25 cellular contexts compared by ENCODE assay signal in the genomic region with DNA sequence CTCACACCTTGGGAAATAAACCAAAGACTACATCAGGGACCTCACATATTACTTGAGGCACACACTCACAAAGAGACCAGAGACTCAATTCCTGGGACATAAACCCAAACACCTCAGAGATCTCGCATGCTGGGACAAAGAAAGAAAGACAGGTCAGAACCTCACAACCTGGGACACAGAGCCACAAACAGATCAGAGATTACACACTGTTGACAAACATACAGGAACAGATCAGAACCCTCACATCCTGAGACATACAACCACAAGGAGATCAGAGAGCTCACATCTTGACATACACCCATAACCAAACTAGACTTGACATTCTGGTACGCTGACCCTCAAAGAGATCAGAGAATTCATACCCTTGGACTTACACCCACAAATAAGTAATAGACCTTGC. TPM values are rescaled to one million over a fixed set of nuclear protein-coding genes. Genes with fewer than 3 reads are reported as not detected.
DNase-seq lines count a peak whose midpoint lies in the region; TF ChIP-seq lines count a peak whose summit lies in the region.
"Had no signal": no experiment of that assay in that cellular context is flagged by ENCODE, and none has a peak within 500 bp of the region (broad histone marks: within the 10 kb centered on the region; RNA-seq: fewer than 3 reads in every experiment).

No MANE protein-coding gene starts in this region.

- H3K27me3 ChIP-seq in liver (ENCODE audit: control insufficient read depth in 4 of 4, insufficient read depth in 4 of 4, low read length in 3 of 4) (no peaks in the 10 kb centered on the region), breast epithelium (peaks cover 0 to 20% of the 10 kb centered on the region in 2 donors)

- in situ Hi-C loops in ACHN (cut with HindIII; ENCODE audit: low pct_ligation_motif_present, low pct_unique_long_range_greater_than_20kb, low sequenced_read_pairs): no loop called here

- H3K9me3 ChIP-seq in liver (ENCODE audit: control insufficient read depth in 4 of 4, low read length in 3 of 4) (no peaks in the 10 kb centered on the region), breast epithelium (no peaks in the 10 kb centered on the region)
- H3K9me3 ChIP-seq: SK-N-SH had no signal

- no peaks in the 10 kb centered on the region for H3K36me3 ChIP-seq in liver (ENCODE audit: control insufficient read depth in 4 of 4, insufficient read depth in 3 of 4, low read depth in 1 of 4, low read length in 3 of 4)
- H3K36me3 ChIP-seq in urinary bladder (ENCODE audit: insufficient read depth): no peaks in the 10 kb centered on the region
- no peaks in the 10 kb centered on the region for H3K36me3 ChIP-seq in breast epithelium

- H3K9me3 Mint-ChIP-seq in activated naive CD4-positive, alpha-beta T cell treated with anti-CD3 and anti-CD28 coated beads for 36 hours: no peaks in the 10 kb centered on the region
- no peaks in the 10 kb centered on the region for H3K9me3 Mint-ChIP-seq in activated T-helper 2 cell treated with anti-CD3 and anti-CD28 coated beads, Interferon-gamma antibody, Interleukin-2, Interleukin-4, amounts not matched to agents 10 μg/mL and 5 μg/mL and 100 μg/mL, durations not matched to agents 14 hours and 24 hours and 36 hours
- H3K9me3 Mint-ChIP-seq: dendritic cell treated with granulocyte-macrophage colony-stimulating factor and Interleukin-4, amounts not matched to agents 40 ng/mL and 50 ng/mL, for 4 days; GM23338 had no signal

- DNase-seq in activated naive CD4-positive, alpha-beta T cell treated with anti-CD3 and anti-CD28 coated beads for 36 hours: peak; percentile 10
- no peak for DNase-seq in activated naive CD4-positive, alpha-beta T cell treated with anti-CD3 and anti-CD28 coated beads, Interleukin-2, amount 50 U/mL, for 16 hours
- DNase-seq in activated T-helper 2 cell treated with anti-CD3 and anti-CD28 coated beads, Interferon-gamma antibody, Interleukin-2, Interleukin-4, amounts not matched to agents 10 μg/mL and 5 μg/mL and 100 μg/mL, durations not matched to agents 14 hours and 24 hours and 36 hours (ENCODE audit: low spot score): no peak
- DNase-seq in breast epithelium (ENCODE audit: low spot score in 2 of 2) (no peak), SIG-M5 (lab: John Stamatoyannopoulos, UW) (no peak), ACHN (no peak)
- DNase-seq: activated CD8-positive, alpha-beta memory T cell treated with anti-CD3 and anti-CD28 coated beads, Interleukin-2, amount 50 U/mL, for 48 hours; DMS53; hippocampal formation; NCI-H526; occipital lobe; RPMI8226; SK-N-SH; T1000 had no signal

- intact Hi-C loops in activated naive CD4-positive, alpha-beta T cell treated with anti-CD3 and anti-CD28 coated beads for 36 hours (cut with micrococcal nuclease): loop anchor here (1.0 to 2.0 kb wide), 3 partner anchors 18 to 87 kb away; partner anchors contain the start of gene SUV39H1
- intact Hi-C loops in activated T-helper 2 cell treated with anti-CD3 and anti-CD28 coated beads, Interferon-gamma antibody, Interleukin-2, Interleukin-4, amounts not matched to agents 10 μg/mL and 5 μg/mL and 100 μg/mL, durations not matched to agents 14 hours and 24 hours and 36 hours (cut with micrococcal nuclease): loop anchor here (1.0 to 10.0 kb wide), 7 partner anchors 7 to 551 kb away; partner anchors contain the start of genes FOXP3 and PPP1R3F
- intact Hi-C loops in breast epithelium (cut with DNase I; ENCODE audit: low total_unique reads): no loop called here

- TF ChIP-seq RAD21 in liver (IDR thresholded peaks at IDR 0.05): no peak

- peak overlapping the region; percentile 3 for H3K4me3 Mint-ChIP-seq in activated naive CD4-positive, alpha-beta T cell treated with anti-CD3 and anti-CD28 coated beads for 36 hours
- peak overlapping the region; percentile 76 for H3K4me3 Mint-ChIP-seq in activated T-helper 2 cell treated with anti-CD3 and anti-CD28 coated beads, Interferon-gamma antibody, Interleukin-2, Interleukin-4, amounts not matched to agents 10 μg/mL and 5 μg/mL and 100 μg/mL, durations not matched to agents 14 hours and 24 hours and 36 hours (ENCODE audit: low read depth)
- H3K4me3 Mint-ChIP-seq: dendritic cell treated with granulocyte-macrophage colony-stimulating factor and Interleukin-4, amounts not matched to agents 40 ng/mL and 50 ng/mL, for 4 days; GM23338; IgD-negative memory B cell had no signal

- no peak for TF ChIP-seq CTCF in liver (IDR thresholded peaks at IDR 0.05; ENCODE audit: low read depth, low read length, missing input control)
- TF ChIP-seq CTCF in breast epithelium (IDR thresholded peaks at IDR 0.05): no peak

- CTCF ChIA-PET in activated naive CD4-positive, alpha-beta T cell treated with anti-CD3 and anti-CD28 coated beads for 36 hours (lab: Charles Lee): no interaction called here

- peaks cover under 1% of the 10 kb centered on the region for H3K36me3 Mint-ChIP-seq in activated naive CD4-positive, alpha-beta T cell treated with anti-CD3 and anti-CD28 coated beads for 36 hours (ENCODE audit: low read depth)
- H3K36me3 Mint-ChIP-seq in activated T-helper 2 cell treated with anti-CD3 and anti-CD28 coated beads, Interferon-gamma antibody, Interleukin-2, Interleukin-4, amounts not matched to agents 10 μg/mL and 5 μg/mL and 100 μg/mL, durations not matched to agents 14 hours and 24 hours and 36 hours (ENCODE audit: low read depth): peaks cover 32% of the 10 kb centered on the region
- H3K36me3 Mint-ChIP-seq: IgD-negative memory B cell had no signal

- H3K9ac ChIP-seq in liver (ENCODE audit: low read depth in 1 of 2, low read length in 2 of 2): peak overlapping the region in 1 of 2 donors; percentile 76
- H3K9ac ChIP-seq: SK-N-SH had no signal

- peaks cover 0 to 14% (median 6%) of the 10 kb centered on the region in 4 donors for H3K4me1 ChIP-seq in liver (ENCODE audit: control insufficient read depth in 4 of 4, insufficient read depth in 4 of 4, low read length in 3 of 4)
- no peaks in the 10 kb centered on the region for H3K4me1 ChIP-seq in urinary bladder (ENCODE audit: insufficient read depth)
- H3K4me1 ChIP-seq in breast epithelium: no peaks in the 10 kb centered on the region

- WGBS in liver: 77% methylated on average over 2 of the region's 2 CpGs
- WGBS in urinary bladder: 76% methylated on average over 2 of the region's 2 CpGs

- peaks cover 77% of the 10 kb centered on the region for H3K4me1 Mint-ChIP-seq in activated naive CD4-positive, alpha-beta T cell treated with anti-CD3 and anti-CD28 coated beads for 36 hours (ENCODE audit: low read depth)
- H3K4me1 Mint-ChIP-seq in activated T-helper 2 cell treated with anti-CD3 and anti-CD28 coated beads, Interferon-gamma antibody, Interleukin-2, Interleukin-4, amounts not matched to agents 10 μg/mL and 5 μg/mL and 100 μg/mL, durations not matched to agents 14 hours and 24 hours and 36 hours (ENCODE audit: low read depth): peaks cover 71% of the 10 kb centered on the region
- H3K4me1 Mint-ChIP-seq: GM23338, IgD-negative memory B cell had no signal

- H3K4me3 ChIP-seq in liver (ENCODE audit: low read depth in 1 of 3, low read length in 3 of 3) (no peak overlapping the region), urinary bladder (ENCODE audit: low read depth, low read length) (no peak overlapping the region), breast epithelium (no peak overlapping the region)
- H3K4me3 ChIP-seq: GM12878, GM23338 had no signal

- H3K27ac ChIP-seq in liver (ENCODE audit: low read depth in 1 of 2, low read length in 2 of 2) (peak overlapping the region; percentile 80 to 92), urinary bladder (ENCODE audit: low read depth) (peak overlapping the region; percentile 59), breast epithelium (no peak overlapping the region)
- H3K27ac ChIP-seq: C4-2B had no signal

- TF ChIP-seq POLR2A in breast epithelium (IDR thresholded peaks at IDR 0.05): no peak

- peak overlapping the region; percentile 69 for H3K27ac Mint-ChIP-seq in activated naive CD4-positive, alpha-beta T cell treated with anti-CD3 and anti-CD28 coated beads for 36 hours
- H3K27ac Mint-ChIP-seq in activated T-helper 2 cell treated with anti-CD3 and anti-CD28 coated beads, Interferon-gamma antibody, Interleukin-2, Interleukin-4, amounts not matched to agents 10 μg/mL and 5 μg/mL and 100 μg/mL, durations not matched to agents 14 hours and 24 hours and 36 hours: peak overlapping the region; percentile 94
- H3K27ac Mint-ChIP-seq: dendritic cell treated with granulocyte-macrophage colony-stimulating factor and Interleukin-4, amounts not matched to agents 40 ng/mL and 50 ng/mL, for 4 days; GM23338 had no signal

- no peaks in the 10 kb centered on the region for H3K27me3 Mint-ChIP-seq in activated naive CD4-positive, alpha-beta T cell treated with anti-CD3 and anti-CD28 coated beads for 36 hours (ENCODE audit: low read depth)
- no peaks in the 10 kb centered on the region for H3K27me3 Mint-ChIP-seq in activated T-helper 2 cell treated with anti-CD3 and anti-CD28 coated beads, Interferon-gamma antibody, Interleukin-2, Interleukin-4, amounts not matched to agents 10 μg/mL and 5 μg/mL and 100 μg/mL, durations not matched to agents 14 hours and 24 hours and 36 hours (ENCODE audit: low read depth)
- H3K27me3 Mint-ChIP-seq: dendritic cell treated with granulocyte-macrophage colony-stimulating factor and Interleukin-4, amounts not matched to agents 40 ng/mL and 50 ng/mL, for 4 days; IgD-negative memory B cell had no signal

RNA-seq across cellular contexts. Expression of gene SUV39H1, which starts 17.3 kb away (rescaled TPM):
- 10 to 100 TPM; 31.5 to 31.9 TPM for total RNA-seq in activated naive CD4-positive, alpha-beta T cell treated with anti-CD3 and anti-CD28 coated beads for 36 hours
- total RNA-seq in activated T-helper 2 cell treated with anti-CD3 and anti-CD28 coated beads, Interferon-gamma antibody, Interleukin-2, Interleukin-4, amounts not matched to agents 10 μg/mL and 5 μg/mL and 100 μg/mL, durations not matched to agents 14 hours and 24 hours and 36 hours: 28.8 and 29.6 TPM in 2 replicates
- 1 to 10 TPM; 4.0 to 5.8 TPM for total RNA-seq in liver
- polyA plus RNA-seq in liver: 1 to 10 TPM; 3.2 to 3.5 TPM
- 2.8 TPM for total RNA-seq in urinary bladder
- polyA plus RNA-seq in urinary bladder: 6.0 TPM
- 1 to 10 TPM; 3.6 to 7.0 (median 5.3) TPM for total RNA-seq in breast epithelium

RNA-seq across cellular contexts. Expression of gene WAS, which starts 30.2 kb away (rescaled TPM):
- 10 to 100 TPM; 76.1 to 77.8 TPM for total RNA-seq in activated naive CD4-positive, alpha-beta T cell treated with anti-CD3 and anti-CD28 coated beads for 36 hours
- total RNA-seq in activated T-helper 2 cell treated with anti-CD3 and anti-CD28 coated beads, Interferon-gamma antibody, Interleukin-2, Interleukin-4, amounts not matched to agents 10 μg/mL and 5 μg/mL and 100 μg/mL, durations not matched to agents 14 hours and 24 hours and 36 hours: 117 and 120 TPM in 2 replicates
- total RNA-seq in liver: 1 to 10 TPM; 5.1 to 5.6 TPM
- polyA plus RNA-seq in liver: 1 to 10 TPM; 1.0 to 3.1 TPM
- total RNA-seq in urinary bladder: 1.0 TPM
- polyA plus RNA-seq in urinary bladder: 6.1 TPM
- 10 to 100 TPM in 1 of 3 donors, 1 to 10 TPM in 2; 2.3 to 12.5 (median 6.0) TPM for total RNA-seq in breast epithelium
- total RNA-seq: M059J had no signal
- polyA plus RNA-seq: endothelial cell of umbilical vein had no signal

RNA-seq across cellular contexts. Expression of gene GLOD5, which starts 47.7 kb away (rescaled TPM):
- total RNA-seq in activated naive CD4-positive, alpha-beta T cell treated with anti-CD3 and anti-CD28 coated beads for 36 hours: not detected
- total RNA-seq in activated T-helper 2 cell treated with anti-CD3 and anti-CD28 coated beads, Interferon-gamma antibody, Interleukin-2, Interleukin-4, amounts not matched to agents 10 μg/mL and 5 μg/mL and 100 μg/mL, durations not matched to agents 14 hours and 24 hours and 36 hours: not detected in 2 replicates
- total RNA-seq in liver: under 1 TPM in 1 of 2 donors, not detected in 1; 0.67 TPM
- polyA plus RNA-seq in liver: 1 to 10 TPM; 2.1 to 3.4 TPM
- not detected for total RNA-seq in urinary bladder
- polyA plus RNA-seq in urinary bladder: not detected
- total RNA-seq in breast epithelium: under 1 TPM in 1 of 3 donors, not detected in 2; 0.66 TPM
- total RNA-seq: endothelial cell of umbilical vein, GM12878, GM23338, lower leg skin, M059J, occipital lobe, temporal lobe had no signal
- polyA plus RNA-seq: endothelial cell of umbilical vein, GM12878, GM23338, IgD-negative memory B cell, SK-N-SH had no signal

Comparison
In these comparisons a context has a peak if more than half of its experiments do, and no peak if none do; other contexts are left out.
1. H3K27ac ChIP-seq: peak in liver (2 of 2) and urinary bladder (single experiment); none in breast epithelium (0 of 2).